25 cellular contexts compared by ENCODE assay signal in genomic region chr12:29893002-29893401, GRCh38.
DNase-seq lines count a peak whose midpoint lies in the region; ATAC-seq, FAIRE-seq and TF ChIP-seq lines count a peak whose summit lies in the region.
"Had no signal": no experiment of that assay in that cellular context is flagged by ENCODE, and none has a peak within 500 bp of the region (broad histone marks: within the 10 kb centered on the region; RNA-seq: fewer than 3 reads in every experiment).

No MANE protein-coding gene starts in this region.

- H3K79me2 ChIP-seq in HepG2 (ENCODE audit: insufficient read depth, low read length): no peaks in the 10 kb centered on the region
- H3K79me2 ChIP-seq in K562 (ENCODE audit: control insufficient read depth, insufficient read depth, low read length): no peaks in the 10 kb centered on the region

- intact Hi-C loops in HepG2 (cut with micrococcal nuclease; ENCODE audit: unreplicated experiment): loop anchor here (10.0 kb wide), 1 partner anchor 338 kb away; no protein-coding TSS in a partner anchor
- intact Hi-C loops in right lobe of liver (cut with DNase I): no loop called here
- intact Hi-C loops in K562 (cut with micrococcal nuclease): no loop called here

- no peaks in the 10 kb centered on the region for H3K9me1 ChIP-seq in K562 (ENCODE audit: control insufficient read depth, insufficient read depth, low read length)

- H3K36me3 ChIP-seq in HepG2 (replicated peaks in 1 of 2; ENCODE audit: control insufficient read depth in 1 of 2, insufficient read depth in 2 of 2, low read length in 2 of 2) (no peaks in the 10 kb centered on the region), right lobe of liver (no peaks in the 10 kb centered on the region), K562 (ENCODE audit: control insufficient read depth, insufficient read depth, low read length) (no peaks in the 10 kb centered on the region)
- H3K36me3 ChIP-seq: BE2C, BLaER1 had no signal

- TF ChIP-seq RAD21 in HepG2 (CRISPR knock-in tag; IDR thresholded peaks at IDR 0.05): no peak
- no peak for TF ChIP-seq RAD21 in K562 (CRISPR knock-in tag; conservative IDR thresholded peaks at IDR 0.05 in 1 of 2, IDR thresholded peaks at IDR 0.05 in 1 of 2)

- DNase-seq in HepG2 (ENCODE audit: low spot score): no peak
- DNase-seq in right lobe of liver: no peak
- no peak for DNase-seq in K562 (ENCODE audit: extremely low read depth in 1 of 4, low spot score in 3 of 4)
- no peak for DNase-seq in activated CD4-positive, alpha-beta T cell treated with anti-CD3 and anti-CD28 coated beads, Interleukin-2, amount 50 U/mL, for 1 hour
- DNase-seq: ACHN; BE2C; C1 segment of cervical spinal cord; CD4-positive, alpha-beta memory T cell; CD4-positive, CD25-positive, alpha-beta regulatory T cell; CD8-positive, alpha-beta memory T cell; COR-L47; DMS 273 treated with DMSO at 0.1 percent for 48 hours; DMS153; DMS53; DMS79; DND-41; EL; GDM1 had no signal

- no TSS peak for BruUV-seq in HepG2 (replicated peaks; lab: Mats Ljungman, UMichigan)
- no TSS peak for BruUV-seq in K562 (replicated peaks; lab: Mats Ljungman, UMichigan)

- no peak overlapping the region for H3K4me2 ChIP-seq in HepG2 (ENCODE audit: low read depth, low read length)
- H3K4me2 ChIP-seq in K562 (ENCODE audit: insufficient read depth, low read length): no peak overlapping the region
- H3K4me2 ChIP-seq: BLaER1 had no signal

- POLR2A ChIA-PET in HepG2 (lab: Yijun Ruan, JAX) (no interaction called here), K562 (lab: Yijun Ruan, JAX) (no interaction called here)

- H3K9me3 ChIP-seq in HepG2 (ENCODE audit: low read length) (no peaks in the 10 kb centered on the region), right lobe of liver (no peaks in the 10 kb centered on the region), K562 (replicated peaks; ENCODE audit: control insufficient read depth, insufficient read depth, low read depth, low read length) (no peaks in the 10 kb centered on the region; the same call in 1 of the 2 replicates)
- H3K9me3 ChIP-seq: BE2C had no signal

- CTCF ChIA-PET in HepG2 (lab: Yijun Ruan, JAX; ENCODE audit: low intra/inter-chr PET ratio, low total read pairs) (no interaction called here), K562 (lab: Yijun Ruan, JAX; ENCODE audit: low intra/inter-chr PET ratio) (no interaction called here)

- FAIRE-seq in HepG2 (lab: Jason Lieb, UNC): no peak
- FAIRE-seq in K562 (lab: Jason Lieb, UNC): no peak
- FAIRE-seq: GM12878, GM12892, GM18507, GM19239 had no signal

- no peak overlapping the region for H3K4me3 ChIP-seq in HepG2 (replicated peaks in 1 of 3; ENCODE audit: insufficient read depth in 1 of 3, low read depth in 2 of 3, low read length in 3 of 3)
- H3K4me3 ChIP-seq in right lobe of liver: no peak overlapping the region
- no peak overlapping the region for H3K4me3 ChIP-seq in K562
- H3K4me3 ChIP-seq: BLaER1, GM12878 had no signal

- H3K4me1 ChIP-seq in HepG2 (ENCODE audit: insufficient read depth, low read length) (no peaks in the 10 kb centered on the region), right lobe of liver (no peaks in the 10 kb centered on the region), K562 (replicated peaks in 1 of 2; ENCODE audit: control insufficient read depth in 2 of 2, insufficient read depth in 2 of 2, low read length in 2 of 2) (no peaks in the 10 kb centered on the region)
- H3K4me1 ChIP-seq: BE2C, BLaER1 had no signal

- no peak overlapping the region for H3K27ac ChIP-seq in HepG2 (ENCODE audit: extremely low read length, insufficient read depth, low read length)
- no peak overlapping the region for H3K27ac ChIP-seq in right lobe of liver
- H3K27ac ChIP-seq in K562 (ENCODE audit: extremely low read depth, low read depth, low read length): no peak overlapping the region
- H3K27ac ChIP-seq: 22Rv1, BLaER1 had no signal

- H3K27me3 ChIP-seq in HepG2 (ENCODE audit: control insufficient read depth in 1 of 2, insufficient read depth in 2 of 2, low read length in 2 of 2) (no peaks in the 10 kb centered on the region), right lobe of liver (no peaks in the 10 kb centered on the region), K562 (ENCODE audit: control insufficient read depth in 2 of 2, insufficient read depth in 2 of 2, low read length in 2 of 2) (no peaks in the 10 kb centered on the region)
- H3K27me3 ChIP-seq: BE2C, BLaER1 had no signal

- no peaks in the 10 kb centered on the region for H4K20me1 ChIP-seq in HepG2 (ENCODE audit: insufficient read depth, low read length)
- H4K20me1 ChIP-seq in K562 (replicated peaks; ENCODE audit: control insufficient read depth, insufficient read depth, low read length): no peaks in the 10 kb centered on the region
- H4K20me1 ChIP-seq: BLaER1 had no signal

- 1% methylated on average over 3 of the region's 3 CpGs for WGBS in HepG2 (ENCODE audit: low lambda C conversion rate)
- 56% methylated on average over 3 of the region's 3 CpGs for WGBS in right lobe of liver (ENCODE audit: insufficient coverage, low coverage, low lambda C conversion rate, missing lambda C conversion rate)
- WGBS in K562 (ENCODE audit: insufficient coverage, low coverage, missing lambda C conversion rate): 2% methylated on average over 3 of the region's 3 CpGs

- no peak for ATAC-seq in HepG2
- ATAC-seq in right lobe of liver: no peak
- ATAC-seq in K562: no peak
- ATAC-seq in HG03378 (IDR thresholded peaks at IDR 0.05; ENCODE audit: unreplicated experiment): no peak
- ATAC-seq: GM12878 had no signal

- in situ Hi-C loops in HepG2 (cut with HindIII; ENCODE audit: extremely low pct_ligation_motif_present, low pct_unique_long_range_greater_than_20kb) (no loop called here), K562 (cut with MboI) (no loop called here)

- TF ChIP-seq POLR2A in HepG2 (IDR thresholded peaks at IDR 0.05; ENCODE audit: insufficient read depth in 1 of 2, low read depth in 2 of 2, low read length in 2 of 2): no peak
- no peak for TF ChIP-seq POLR2A in right lobe of liver (IDR thresholded peaks at IDR 0.05)
- TF ChIP-seq POLR2A in K562 (conservative IDR thresholded peaks at IDR 0.05): no peak

- no peak for TF ChIP-seq EP300 in HepG2 (IDR thresholded peaks at IDR 0.05; ENCODE audit: low read depth in 2 of 2, low read length in 2 of 2)
- no peak for TF ChIP-seq EP300 in HepG2 (CRISPR knock-in tag; IDR thresholded peaks at IDR 0.05; ENCODE audit: borderline replicate concordance)
- no peak for TF ChIP-seq EP300 in K562 (IDR thresholded peaks at IDR 0.05; ENCODE audit: low read length)

- TF ChIP-seq CTCF in HepG2 (CRISPR knock-in tag; IDR thresholded peaks at IDR 0.05): no peak
- no peak for TF ChIP-seq CTCF in right lobe of liver (IDR thresholded peaks at IDR 0.05)
- TF ChIP-seq CTCF in K562 (IDR thresholded peaks at IDR 0.05 in 2 of 3, conservative IDR thresholded peaks at IDR 0.05 in 1 of 3; ENCODE audit: insufficient read depth in 2 of 3, low read depth in 1 of 3, low read length in 3 of 3): no peak

- H2AFZ ChIP-seq in HepG2 (ENCODE audit: low read length): no peak overlapping the region
- no peak overlapping the region for H2AFZ ChIP-seq in K562 (ENCODE audit: low read depth, low read length)

- H3K9ac ChIP-seq in HepG2 (ENCODE audit: insufficient read depth, low read depth, low read length) (no peak overlapping the region), K562 (ENCODE audit: insufficient read depth in 1 of 2, low read depth in 2 of 2, low read length in 2 of 2) (no peak overlapping the region)
- H3K9ac ChIP-seq: BLaER1 had no signal

TF ChIP-seq in HepG2, 621 proteins besides CTCF, POLR2A, EP300 and RAD21:
- no peak for TF ChIP-seq KLF15 (CRISPR knock-in tag; IDR thresholded peaks at IDR 0.05; ENCODE audit: borderline replicate concordance)
- peak; percentile 51 to 75 for TF ChIP-seq MAFK (conservative IDR thresholded peaks at IDR 0.05 in 1 of 2, IDR thresholded peaks at IDR 0.05 in 1 of 2; ENCODE audit: low read length in 2 of 2)
- peak; percentile 46 for TF ChIP-seq MAFF (IDR thresholded peaks at IDR 0.05; ENCODE audit: low read depth, low read length)
- no peak for TF ChIP-seq EED (CRISPR knock-in tag; IDR thresholded peaks at IDR 0.05)

TF ChIP-seq in K562, 482 proteins besides CTCF, POLR2A, EP300 and RAD21 (continues in another document):
- TF ChIP-seq ZNF282 (CRISPR knock-in tag; IDR thresholded peaks at IDR 0.05): no peak
- TF ChIP-seq STAG1 (CRISPR knock-in tag; IDR thresholded peaks at IDR 0.05; ENCODE audit: borderline replicate concordance): no peak
- no peak for TF ChIP-seq KDM2B (CRISPR knock-in tag; IDR thresholded peaks at IDR 0.05)
- no peak for TF ChIP-seq ZNF449 (CRISPR knock-in tag; IDR thresholded peaks at IDR 0.05)
- TF ChIP-seq HMGN3 (IDR thresholded peaks at IDR 0.05; ENCODE audit: borderline replicate concordance, extremely low read depth, insufficient read length, low read depth, low read length): no peak
- no peak for TF ChIP-seq ZNF224 (CRISPR knock-in tag; IDR thresholded peaks at IDR 0.05)
- TF ChIP-seq MAFF (IDR thresholded peaks at IDR 0.05; ENCODE audit: low read length): peak; percentile 26; the same call in 1 of the 2 replicates
- no peak for TF ChIP-seq ZNF280B (CRISPR knock-in tag; IDR thresholded peaks at IDR 0.05)

Comparison
In these comparisons a context has a peak if more than half of its experiments do, and no peak if none do; other contexts are left out.
1. Of the 241 proteins assayed by ChIP-seq in both HepG2 and K562: peak only in HepG2: MAFK; only in K562: none; in both: MAFF; in neither: 239.